ENCODE assay signal across 17 cellular contexts in genomic region chr15:90337256-90337655, GRCh38. TPM values are rescaled to one million over a fixed set of nuclear protein-coding genes. Genes with fewer than 3 reads are reported as not detected.
DNase-seq lines count a peak whose midpoint lies in the region; ATAC-seq, FAIRE-seq and TF ChIP-seq lines count a peak whose summit lies in the region.
"Had no signal": no experiment of that assay in that cellular context is flagged by ENCODE, and none has a peak within 500 bp of the region (broad histone marks: within the 10 kb centered on the region; RNA-seq: fewer than 3 reads in every experiment).

No MANE protein-coding gene starts in this region.

- H3K27me3 Mint-ChIP-seq in CD14-positive monocyte (ENCODE audit: low read depth in 3 of 3), result peaks cover 0 to 2% (median 0%) of the 10 kb centered on the region in 3 donors
- no peaks in the 10 kb centered on the region for H3K27me3 Mint-ChIP-seq in T-helper 17 cell
- H3K27me3 Mint-ChIP-seq: activated naive CD4-positive, alpha-beta T cell treated with anti-CD3 and anti-CD28 coated beads, Interleukin-2, amount 50 U/mL, for 24 hours; naive B cell; stimulated activated naive CD8-positive, alpha-beta T cell treated with anti-CD3 and anti-CD28 coated beads, Interleukin-15, Interleukin-2, amounts not matched to agents 100 ng/mL and 50 ng/mL, for 24 hours had no signal

- peak overlapping the region; percentile 79 for H3K27ac ChIP-seq in keratinocyte (ENCODE audit: control insufficient read depth, insufficient read depth, low read length)

- H3K4me1 Mint-ChIP-seq in CD14-positive monocyte, result peaks cover 37% of the 10 kb centered on the region
- H3K4me1 Mint-ChIP-seq in T-helper 17 cell, result peaks cover 6% of the 10 kb centered on the region

- dilution Hi-C loops in keratinocyte (cut with MboI; ENCODE audit: extremely low pct_ligation_motif_present, low sequenced_read_pairs), result no loop called here

- H3K9me3 ChIP-seq in T-helper 17 cell (ENCODE audit: control insufficient read depth, low read length, poor library complexity, severe bottlenecking) (no peaks in the 10 kb centered on the region), keratinocyte (ENCODE audit: control insufficient read depth, low read depth, low read length) (no peaks in the 10 kb centered on the region), mucosa of descending colon (no peaks in the 10 kb centered on the region)

- no peaks in the 10 kb centered on the region for H3K27me3 ChIP-seq in keratinocyte (ENCODE audit: control insufficient read depth, extremely low read depth, insufficient read depth, low read length)

- no peak for ATAC-seq in T-helper 17 cell
- no peak for ATAC-seq in GM21717 (IDR thresholded peaks at IDR 0.05; ENCODE audit: unreplicated experiment)
- no peak for ATAC-seq in mucosa of descending colon
- no peak for ATAC-seq in GM19467 (IDR thresholded peaks at IDR 0.05; ENCODE audit: unreplicated experiment)

- H3K27ac Mint-ChIP-seq in CD14-positive monocyte (peak overlapping the region; percentile 72 to 94 (median 88)), T-helper 17 cell (peak overlapping the region; percentile 29)
- H3K27ac Mint-ChIP-seq: stimulated activated naive CD8-positive, alpha-beta T cell treated with anti-CD3 and anti-CD28 coated beads, Interleukin-15, Interleukin-2, amounts not matched to agents 100 ng/mL and 50 ng/mL, for 24 hours; T-helper 1 cell treated with Interleukin-12 subunit alpha and Interleukin-12 subunit beta and Interleukin-4 antibody, amounts not matched to agents 30 μg/mL and 1 μg/mL, for 36 hours had no signal

- DNase-seq in CD14-positive monocyte (ENCODE audit: low spot score) (peak; percentile 51), M059J (ENCODE audit: low read depth) (peak; percentile 81), T-helper 17 cell (no peak), keratinocyte (ENCODE audit: low read depth, low spot score) (peak; percentile 69), NCI-H1930 (lab: John Stamatoyannopoulos, UW) (no peak), mucosa of descending colon (no peak)
- DNase-seq: activated CD4-positive, CD25-positive, alpha-beta regulatory T cell treated with anti-CD3 and anti-CD28 coated beads, Interleukin-2, amount 50 U/mL, for 72 hours; DMS153; effector CD4-positive, alpha-beta T cell; naive B cell; NCI-H2081 treated with DMSO at 0.1 percent for 48 hours; NCI-H526 treated with DMSO at 0.1 percent for 48 hours had no signal

- H3K4me1 ChIP-seq in keratinocyte (ENCODE audit: control insufficient read depth, extremely low read depth, insufficient read depth, low read length) (peaks cover 28% of the 10 kb centered on the region), mucosa of descending colon (ENCODE audit: low read depth) (no peaks in the 10 kb centered on the region)

- peak overlapping the region; percentile 67 for H3K4me2 ChIP-seq in keratinocyte (ENCODE audit: control insufficient read depth, extremely low read depth, insufficient read depth, low read depth, low read length)

- no peaks in the 10 kb centered on the region for H3K9me3 Mint-ChIP-seq in CD14-positive monocyte
- H3K9me3 Mint-ChIP-seq: activated naive CD4-positive, alpha-beta T cell treated with anti-CD3 and anti-CD28 coated beads, Interleukin-2, amount 50 U/mL, for 24 hours; naive B cell; stimulated activated naive CD8-positive, alpha-beta T cell treated with anti-CD3 and anti-CD28 coated beads, Interleukin-15, Interleukin-2, amounts not matched to agents 100 ng/mL and 50 ng/mL, for 24 hours; T-helper 1 cell treated with Interleukin-12 subunit alpha and Interleukin-12 subunit beta and Interleukin-4 antibody, amounts not matched to agents 30 μg/mL and 1 μg/mL, for 36 hours had no signal

- no peak for TF ChIP-seq CTCF in CD14-positive monocyte (IDR thresholded peaks at IDR 0.05)
- TF ChIP-seq CTCF in keratinocyte (optimal IDR thresholded peaks at IDR 0.05 in 1 of 3, IDR thresholded peaks at IDR 0.05 in 1 of 3, conservative IDR thresholded peaks at IDR 0.05 in 1 of 3; ENCODE audit: extremely low read depth in 1 of 3, insufficient read depth in 2 of 3, low read length in 3 of 3), result no peak
- no peak for TF ChIP-seq CTCF in mucosa of descending colon (IDR thresholded peaks at IDR 0.05)

- H2AFZ ChIP-seq in keratinocyte (ENCODE audit: control insufficient read depth, low read length), result no peak overlapping the region

- no peaks in the 10 kb centered on the region for H3K79me2 ChIP-seq in keratinocyte (ENCODE audit: control insufficient read depth, insufficient read depth, low read length)

- peak overlapping the region in 1 of 2 donors; percentile 57 for H3K4me3 Mint-ChIP-seq in CD14-positive monocyte
- no peak overlapping the region for H3K4me3 Mint-ChIP-seq in T-helper 17 cell
- H3K4me3 Mint-ChIP-seq: activated naive CD4-positive, alpha-beta T cell treated with anti-CD3 and anti-CD28 coated beads, Interleukin-2, amount 50 U/mL, for 24 hours; naive B cell; stimulated activated naive CD8-positive, alpha-beta T cell treated with anti-CD3 and anti-CD28 coated beads, Interleukin-15, Interleukin-2, amounts not matched to agents 100 ng/mL and 50 ng/mL, for 24 hours; T-helper 1 cell treated with Interleukin-12 subunit alpha and Interleukin-12 subunit beta and Interleukin-4 antibody, amounts not matched to agents 30 μg/mL and 1 μg/mL, for 36 hours had no signal

- H4K20me1 ChIP-seq in keratinocyte (ENCODE audit: control insufficient read depth, extremely low read depth, insufficient read depth, low read length), result no peaks in the 10 kb centered on the region

- FAIRE-seq in keratinocyte (lab: Jason Lieb, UNC), result no peak

- H3K4me3 ChIP-seq in keratinocyte (ENCODE audit: control insufficient read depth in 2 of 3, extremely low read depth in 1 of 3, insufficient read depth in 2 of 3, low read depth in 1 of 3, low read length in 3 of 3) (peak overlapping the region in 1 of 3 experiments; percentile 6), mucosa of descending colon (no peak overlapping the region)

- intact Hi-C loops in CD14-positive monocyte (cut with micrococcal nuclease), result no loop called here
- intact Hi-C loops in mucosa of descending colon (cut with DNase I, micrococcal nuclease), result no loop called here

- no peaks in the 10 kb centered on the region for H3K9me1 ChIP-seq in keratinocyte (ENCODE audit: control insufficient read depth, extremely low read depth, insufficient read depth, low read length)

- no peaks in the 10 kb centered on the region for H3K36me3 ChIP-seq in keratinocyte (ENCODE audit: control insufficient read depth in 2 of 2, extremely low read depth in 1 of 2, insufficient read depth in 2 of 2, low read length in 2 of 2)
- H3K36me3 ChIP-seq in mucosa of descending colon (ENCODE audit: low read depth), result no peaks in the 10 kb centered on the region

- H3K9ac ChIP-seq in keratinocyte (ENCODE audit: control insufficient read depth, extremely low read depth, insufficient read depth, low read length), result peak overlapping the region; percentile 45

- H3K36me3 Mint-ChIP-seq in CD14-positive monocyte (no peaks in the 10 kb centered on the region), T-helper 17 cell (ENCODE audit: low read depth) (no peaks in the 10 kb centered on the region)
- H3K36me3 Mint-ChIP-seq: activated naive CD4-positive, alpha-beta T cell treated with anti-CD3 and anti-CD28 coated beads, Interleukin-2, amount 50 U/mL, for 24 hours; naive B cell had no signal

RNA-seq across cellular contexts. Expression of gene ZNF774, which starts 14.8 kb away (rescaled TPM):
- polyA plus RNA-seq in CD14-positive monocyte (under 1 TPM in 1 of 2 donors, not detected in 1; 0.12 TPM), keratinocyte (2.0 to 2.3 TPM (median 2.2 TPM) in 3 replicates)
- 1.6 and 1.7 TPM in 2 replicates for total RNA-seq in M059J (2014; rRNA removed; shearing (Covaris generic))
- total RNA-seq in T-helper 17 cell (under 1 TPM in 1 of 2 donors, not detected in 1; 0.15 TPM), mucosa of descending colon (10 to 100 TPM; 11.8 to 17.8 (median 15.4) TPM)
- polyA plus RNA-seq in keratinocyte (2011; ENCODE audit: low read depth), result 1.1 TPM
- polyA plus RNA-seq in keratinocyte (2011; cell fraction: cytosol; rRNA removed), result 1.1 and 1.5 TPM in 2 replicates
- polyA plus RNA-seq in keratinocyte (2011; cell fraction: nucleus; rRNA removed), result 2.6 and 2.8 TPM in 2 replicates
- 0.78 and 1.5 TPM in 2 replicates for polyA plus RNA-seq in keratinocyte (2012; ENCODE audit: low replicate concordance)
- polyA minus RNA-seq in keratinocyte, result 0.72 to 1.8 TPM (median 1.4 TPM) in 3 replicates
- polyA minus RNA-seq in keratinocyte (2011; cell fraction: cytosol; rRNA and poly(A)+ RNA removed), result 0.38 TPM
- 0.74 and 2.2 TPM in 2 replicates for polyA minus RNA-seq in keratinocyte (2011; cell fraction: nucleus; rRNA and poly(A)+ RNA removed)

RNA-seq across cellular contexts. Expression of gene IQGAP1, which starts 50.8 kb away (rescaled TPM):
- polyA plus RNA-seq in CD14-positive monocyte (100 to 1,000 TPM; 207 to 276 TPM), keratinocyte (219 to 310 TPM (median 253 TPM) in 3 replicates)
- 134 and 206 TPM in 2 replicates for total RNA-seq in M059J (2014; rRNA removed; shearing (Covaris generic))
- total RNA-seq in T-helper 17 cell (100 to 1,000 TPM; 131 to 157 TPM), mucosa of descending colon (100 to 1,000 TPM; 186 to 242 (median 206) TPM)
- 1,067 TPM for polyA plus RNA-seq in keratinocyte (2011; ENCODE audit: low read depth)
- polyA plus RNA-seq in keratinocyte (2011; cell fraction: cytosol; rRNA removed), result 127 and 198 TPM in 2 replicates
- 543 and 692 TPM in 2 replicates for polyA plus RNA-seq in keratinocyte (2011; cell fraction: nucleus; rRNA removed)
- polyA plus RNA-seq in keratinocyte (2012; ENCODE audit: low replicate concordance), result 163 and 252 TPM in 2 replicates
- 189 to 616 TPM (median 435 TPM) in 3 replicates for polyA minus RNA-seq in keratinocyte
- 205 TPM for polyA minus RNA-seq in keratinocyte (2011; cell fraction: cytosol; rRNA and poly(A)+ RNA removed)
- polyA minus RNA-seq in keratinocyte (2011; cell fraction: nucleus; rRNA and poly(A)+ RNA removed), result 533 and 899 TPM in 2 replicates

Comparison
In these comparisons a context has a peak if more than half of its experiments do, and no peak if none do; other contexts are left out.
1. DNase-seq: peak in CD14-positive monocyte (single experiment), M059J (single experiment) and keratinocyte (single experiment); none in T-helper 17 cell (0 of 3), NCI-H1930 (0 of 2) and mucosa of descending colon (0 of 3).